In genomic region chr13:111577429-111577828, GRCh38 we compare ENCODE assay signal across 18 cellular contexts.
"Had no signal": no experiment of that assay in that cellular context is flagged by ENCODE, and none has a peak within 500 bp of the region (broad histone marks: within the 10 kb centered on the region; RNA-seq: fewer than 3 reads in every experiment).

No MANE protein-coding gene starts in this region.

- H3K27me3 Mint-ChIP-seq: activated naive CD8-positive, alpha-beta T cell; stimulated activated naive CD8-positive, alpha-beta T cell treated with anti-CD3 and anti-CD28 coated beads, Interleukin-15, amount 100 ng/mL, for 72 hours had no signal

- H3K4me3 ChIP-seq: breast epithelium, esophagus squamous epithelium, testis had no signal

- DNase-seq: activated CD4-positive, alpha-beta T cell treated with anti-CD3 and anti-CD28 coated beads, Interleukin-2, amount 50 U/mL, for 4 hours; activated CD4-positive, CD25-positive, alpha-beta regulatory T cell; activated gamma-delta T cell; activated T-cell treated with anti-CD3 and anti-CD28 coated beads, Interleukin-2, amount 50 U/mL, for 24 hours; anterior cingulate cortex; esophagus squamous epithelium; foreskin fibroblast; glutamatergic neuron; mammary epithelial cell; naive thymus-derived CD8-positive, alpha-beta T cell; occipital lobe; stimulated activated CD4-positive, alpha-beta T cell treated with anti-CD3 and anti-CD28 coated beads, Interleukin-15, amount 100 ng/mL, for 24 hours; stimulated activated CD4-positive, alpha-beta T cell treated with anti-CD3 and anti-CD28 coated beads, Interleukin-4, amount 100 ng/mL, for 24 hours; stimulated activated naive CD8-positive, alpha-beta T cell treated with anti-CD3 and anti-CD28 coated beads, Interleukin-15, amount 100 ng/mL, for 72 hours; T-helper 2 cell; testis had no signal

- H3K27me3 ChIP-seq: esophagus squamous epithelium, testis had no signal

- H3K4me1 ChIP-seq: breast epithelium, esophagus squamous epithelium, testis had no signal

- H3K9me3 ChIP-seq: testis had no signal

- H3K27ac Mint-ChIP-seq: activated naive CD8-positive, alpha-beta T cell; activated T-cell treated with anti-CD3 and anti-CD28 coated beads, Interleukin-2, amount 50 U/mL, for 24 hours; naive thymus-derived CD8-positive, alpha-beta T cell had no signal

- H3K4me1 Mint-ChIP-seq: naive thymus-derived CD8-positive, alpha-beta T cell; stimulated activated naive CD8-positive, alpha-beta T cell treated with anti-CD3 and anti-CD28 coated beads, Interleukin-15, amount 100 ng/mL, for 72 hours had no signal

- H3K36me3 ChIP-seq: breast epithelium, esophagus squamous epithelium had no signal

- H3K4me3 Mint-ChIP-seq: activated naive CD8-positive, alpha-beta T cell; activated T-cell treated with anti-CD3 and anti-CD28 coated beads, Interleukin-2, amount 50 U/mL, for 24 hours; naive thymus-derived CD8-positive, alpha-beta T cell; stimulated activated naive CD8-positive, alpha-beta T cell treated with anti-CD3 and anti-CD28 coated beads, Interleukin-15, amount 100 ng/mL, for 72 hours had no signal

- H3K27ac ChIP-seq: breast epithelium, esophagus squamous epithelium, testis had no signal
